ENCODE assay signal across 24 cellular contexts in the genomic region with DNA sequence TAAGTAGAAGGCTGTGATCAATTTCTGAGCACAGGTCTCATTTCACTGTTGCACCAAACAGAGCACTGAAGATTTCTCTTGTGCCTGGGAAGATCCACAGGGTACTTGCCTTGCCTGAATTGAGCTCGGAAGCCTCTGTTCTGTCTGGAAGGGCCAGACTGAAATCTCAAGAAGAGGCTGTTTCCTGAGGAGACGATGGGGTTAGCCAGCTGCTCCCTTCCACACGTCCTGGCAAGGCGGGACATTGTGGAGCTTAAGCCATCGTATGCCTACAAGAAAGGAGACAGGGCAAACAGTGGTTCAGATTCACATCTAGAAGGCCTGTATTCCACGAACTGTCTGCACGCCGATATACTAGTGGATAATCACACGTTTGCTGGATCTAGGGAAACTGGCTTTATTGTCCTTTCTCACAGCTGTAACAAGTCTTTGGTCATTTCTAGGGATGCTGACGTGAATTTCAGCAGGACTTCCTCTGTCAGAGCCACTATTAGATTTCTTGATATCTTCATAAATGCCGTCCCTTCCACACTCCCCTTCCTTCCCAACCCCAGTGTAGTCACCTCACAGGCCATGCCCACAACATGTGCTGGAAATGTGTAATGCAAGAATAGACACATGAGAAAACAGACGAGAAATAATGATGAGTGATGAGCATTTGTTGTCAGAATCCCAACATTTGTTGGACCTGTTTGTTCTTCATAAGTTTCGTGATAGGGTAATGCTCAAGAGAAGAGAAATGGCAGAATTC.
DNase-seq lines count a peak whose midpoint lies in the region; ATAC-seq, FAIRE-seq and TF ChIP-seq lines count a peak whose summit lies in the region.
"Had no signal": no experiment of that assay in that cellular context is flagged by ENCODE, and none has a peak within 500 bp of the region (broad histone marks: within the 10 kb centered on the region; RNA-seq: fewer than 3 reads in every experiment).

No MANE protein-coding gene starts in this region.

- FAIRE-seq in urothelium cell line (lab: Jason Lieb, UNC): peak; percentile 74

- H3K4me1 ChIP-seq in fibroblast of lung (ENCODE audit: control insufficient read depth, extremely low read depth, insufficient read depth, low read length) (peaks cover 6% of the 10 kb centered on the region), transverse colon (no peaks in the 10 kb centered on the region)

- peaks cover 51% of the 10 kb centered on the region for H3K4me1 Mint-ChIP-seq in nephron

- H3K27me3 ChIP-seq in fibroblast of lung (ENCODE audit: control insufficient read depth, insufficient read depth, low read length) (no peaks in the 10 kb centered on the region), transverse colon (no peaks in the 10 kb centered on the region)
- H3K27me3 ChIP-seq: BLaER1, MG63 had no signal

- no peaks in the 10 kb centered on the region for H3K36me3 Mint-ChIP-seq in nephron (ENCODE audit: low read depth)

- no peaks in the 10 kb centered on the region for H3K79me2 ChIP-seq in fibroblast of lung (ENCODE audit: control insufficient read depth, insufficient read depth, low read length)

- H3K9me3 Mint-ChIP-seq in nephron: no peaks in the 10 kb centered on the region
- H3K9me3 Mint-ChIP-seq: CD4-positive, alpha-beta T cell had no signal

- no peaks in the 10 kb centered on the region for H3K27me3 Mint-ChIP-seq in nephron (ENCODE audit: low read depth)
- H3K27me3 Mint-ChIP-seq: CD4-positive, alpha-beta T cell had no signal

- H3K4me3 Mint-ChIP-seq in nephron: no peak overlapping the region
- H3K4me3 Mint-ChIP-seq: CD4-positive, alpha-beta T cell had no signal

- H3K36me3 ChIP-seq in fibroblast of lung (ENCODE audit: control insufficient read depth, insufficient read depth, low read length) (no peaks in the 10 kb centered on the region), transverse colon (no peaks in the 10 kb centered on the region)
- H3K36me3 ChIP-seq: BLaER1, MG63 had no signal

- no peak overlapping the region for H3K9ac ChIP-seq in fibroblast of lung (ENCODE audit: insufficient read depth, low read length)
- H3K9ac ChIP-seq: BLaER1 had no signal

- intact Hi-C loops in Right ventricle myocardium inferior (cut with DNase I) (no loop called here), cardiac septum (cut with DNase I) (loop anchor here (5.0 kb wide), 1 partner anchor 97 kb away; no protein-coding TSS in a partner anchor), transverse colon (cut with DNase I; ENCODE audit: low total_unique reads) (no loop called here)

- peak overlapping the region; percentile 6 to 95 (median 77) for H3K27ac Mint-ChIP-seq in nephron
- H3K27ac Mint-ChIP-seq: CD4-positive, alpha-beta T cell had no signal

- no peak overlapping the region for H3K4me3 ChIP-seq in fibroblast of lung (replicated peaks in 1 of 4; ENCODE audit: control extremely low read depth in 1 of 4, insufficient read depth in 1 of 4, low read depth in 3 of 4, low read length in 4 of 4)
- no peak overlapping the region for H3K4me3 ChIP-seq in transverse colon
- H3K4me3 ChIP-seq: BLaER1, MG63 had no signal

- H3K27ac ChIP-seq in fibroblast of lung (ENCODE audit: insufficient read depth, low read length) (no peak overlapping the region), transverse colon (no peak overlapping the region)
- H3K27ac ChIP-seq: 22Rv1, BLaER1 had no signal

- peak overlapping the region; percentile 63 for H2AFZ ChIP-seq in fibroblast of lung (ENCODE audit: low read length)

- ATAC-seq in Right ventricle myocardium inferior: peak; percentile 50

- no peak for TF ChIP-seq CTCF in fibroblast of lung (conservative IDR thresholded peaks at IDR 0.05 in 1 of 2, IDR thresholded peaks at IDR 0.05 in 1 of 2; ENCODE audit: low read depth in 1 of 2, low read length in 2 of 2)
- no peak for TF ChIP-seq CTCF in nephron (IDR thresholded peaks at IDR 0.05; ENCODE audit: unreplicated experiment in 3 of 3)
- TF ChIP-seq CTCF in transverse colon (IDR thresholded peaks at IDR 0.05): no peak

- H3K9me3 ChIP-seq in fibroblast of lung (ENCODE audit: control insufficient read depth, insufficient read depth, low read depth, low read length): no peaks in the 10 kb centered on the region
- no peaks in the 10 kb centered on the region for H3K9me3 ChIP-seq in transverse colon
- H3K9me3 ChIP-seq: BLaER1, MG63 had no signal

- 70 to 88% methylated on average over 3 to 13 of the region's 13 CpGs for WGBS in transverse colon (ENCODE audit: low coverage in 1 of 2), 2 donors

- H3K4me2 ChIP-seq in fibroblast of lung (ENCODE audit: extremely low read depth, insufficient read depth, low read length): no peak overlapping the region
- H3K4me2 ChIP-seq: BLaER1 had no signal

- no peaks in the 10 kb centered on the region for H4K20me1 ChIP-seq in fibroblast of lung (ENCODE audit: control insufficient read depth, extremely low read depth, insufficient read depth, low read length)
- H4K20me1 ChIP-seq: BLaER1 had no signal

- in situ Hi-C loops in transverse colon (cut with MboI; ENCODE audit: low pct_ligation_motif_present in 1 of 4, low pct_unique_long_range_greater_than_20kb in 1 of 4, low sequenced_read_pairs in 3 of 4): no loop called here

- no peak for TF ChIP-seq EP300 in transverse colon (IDR thresholded peaks at IDR 0.05; ENCODE audit: low read depth)

- no peak for DNase-seq in Right ventricle myocardium inferior (ENCODE audit: missing footprints)
- DNase-seq in cardiac septum (ENCODE audit: low spot score): no peak
- no peak for DNase-seq in fibroblast of lung (ENCODE audit: low read depth in 2 of 2)
- DNase-seq in urothelium cell line (ENCODE audit: low spot score): no peak
- DNase-seq in transverse colon: no peak
- DNase-seq in NCI-H2196 (lab: John Stamatoyannopoulos, UW; ENCODE audit: unreplicated experiment): no peak
- DNase-seq in T1000 (lab: John Stamatoyannopoulos, UW): no peak
- DNase-seq: ACHN; CD4-positive, alpha-beta T cell; COR-L47; DMS79; H7; Kasumi-1; MG63; NCI-H1417; NCI-H1694 treated with DMSO at 0.1 percent for 48 hours; NCI-H2081 treated with DMSO at 0.1 percent for 48 hours; NCI-H2171 treated with DMSO at 0.1 percent for 48 hours; NCI-H446 treated with DMSO at 0.1 percent for 48 hours; NCI-H526 treated with DMSO at 0.1 percent for 48 hours; SHP77 treated with DMSO at 0.1 percent for 48 hours had no signal

- TF ChIP-seq POLR2A in transverse colon (IDR thresholded peaks at IDR 0.05): no peak
